Comparison of ENCODE assay signal across 8 cellular contexts in the genomic region with DNA sequence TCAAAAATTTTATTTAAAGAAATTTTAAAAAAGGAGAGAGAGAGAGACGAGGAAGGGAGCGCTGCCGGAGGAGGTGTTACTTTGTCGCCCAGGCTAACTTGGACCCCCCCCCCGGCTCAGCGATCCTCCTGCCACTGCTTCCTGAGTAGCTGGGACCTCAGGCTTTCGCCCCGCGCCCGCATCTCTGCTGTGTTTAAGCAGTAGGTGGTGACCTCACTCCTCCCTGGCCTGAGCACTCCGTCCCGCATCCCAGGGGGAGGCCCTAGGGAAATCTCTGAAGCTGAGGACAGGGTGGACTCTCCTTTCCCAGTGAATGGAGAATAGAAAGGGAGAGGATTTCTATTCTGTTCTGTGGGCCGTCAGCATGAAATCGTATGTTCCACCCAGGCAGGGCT. TPM values are rescaled to one million over a fixed set of nuclear protein-coding genes. Genes with fewer than 3 reads are reported as not detected.
DNase-seq lines count a peak whose midpoint lies in the region; ATAC-seq and TF ChIP-seq lines count a peak whose summit lies in the region.

No MANE protein-coding gene starts in this region.

- H3K36me3 Mint-ChIP-seq in activated naive CD4-positive, alpha-beta T cell treated with anti-CD3 and anti-CD28 coated beads, Interleukin-2, amount 50 U/mL, for 72 hours: peaks cover 39 to 66% of the 10 kb centered on the region in 2 donors

- no peak for TF ChIP-seq CTCF in right atrium auricular region (IDR thresholded peaks at IDR 0.05)

- H3K36me3 ChIP-seq in right atrium auricular region (no peaks in the 10 kb centered on the region), rectal smooth muscle tissue (ENCODE audit: control insufficient read depth, insufficient read depth, low read length) (no peaks in the 10 kb centered on the region)

- peak; percentile 80 for DNase-seq in NCI-H748 (lab: John Stamatoyannopoulos, UW; ENCODE audit: unreplicated experiment)
- DNase-seq in NCI-H748 treated with DMSO at 0.1 percent for 48 hours (lab: John Stamatoyannopoulos, UW): no peak
- peak; percentile 38 for DNase-seq in NCI-H82 treated with DMSO at 0.1 percent for 48 hours (lab: John Stamatoyannopoulos, UW; ENCODE audit: unreplicated experiment)
- peak in 1 of 2 donors; percentile 10 for DNase-seq in activated naive CD4-positive, alpha-beta T cell treated with anti-CD3 and anti-CD28 coated beads, Interleukin-2, amount 50 U/mL, for 72 hours (ENCODE audit: low spot score in 2 of 2)
- DNase-seq in right atrium auricular region (ENCODE audit: low spot score): peak; percentile 68
- DNase-seq in kidney tubule cell (ENCODE audit: low spot score): no peak

- H3K9ac ChIP-seq in rectal smooth muscle tissue (ENCODE audit: low read length): no peak overlapping the region

- H3K4me3 ChIP-seq in right atrium auricular region: peak overlapping the region; percentile 77
- peak overlapping the region; percentile 88 for H3K4me3 ChIP-seq in rectal smooth muscle tissue (ENCODE audit: low read length)

- H3K9me3 Mint-ChIP-seq in activated naive CD4-positive, alpha-beta T cell treated with anti-CD3 and anti-CD28 coated beads, Interleukin-2, amount 50 U/mL, for 72 hours: peaks cover 17 to 31% of the 10 kb centered on the region in 2 donors

- H3K4me1 ChIP-seq in right atrium auricular region (peaks cover 0 to 7% of the 10 kb centered on the region in 2 donors), rectal smooth muscle tissue (ENCODE audit: control insufficient read depth, insufficient read depth, low read length) (no peaks in the 10 kb centered on the region)

- peak overlapping the region; percentile 63 to 69 for H3K27ac ChIP-seq in right atrium auricular region
- H3K27ac ChIP-seq in rectal smooth muscle tissue (ENCODE audit: low read depth, low read length): peak overlapping the region; percentile 64

- H3K27ac Mint-ChIP-seq in activated naive CD4-positive, alpha-beta T cell treated with anti-CD3 and anti-CD28 coated beads, Interleukin-2, amount 50 U/mL, for 72 hours: peak overlapping the region; percentile 55 to 92

- H3K9me3 ChIP-seq in right atrium auricular region: peaks cover 0 to 4% of the 10 kb centered on the region in 2 donors

- peak; percentile 25 to 51 for ATAC-seq in activated naive CD4-positive, alpha-beta T cell treated with anti-CD3 and anti-CD28 coated beads, Interleukin-2, amount 50 U/mL, for 72 hours
- no peak for ATAC-seq in HG03457 (IDR thresholded peaks at IDR 0.05; ENCODE audit: unreplicated experiment)

- H3K27me3 ChIP-seq in right atrium auricular region: no peaks in the 10 kb centered on the region
- H3K27me3 ChIP-seq in rectal smooth muscle tissue (ENCODE audit: control insufficient read depth, insufficient read depth, low read length): no peaks in the 10 kb centered on the region

RNA-seq across cellular contexts. Expression of a gene that starts 0.5 kb away (rescaled TPM):
- 1 to 10 TPM; 4.7 to 6.2 TPM for total RNA-seq in activated naive CD4-positive, alpha-beta T cell treated with anti-CD3 and anti-CD28 coated beads, Interleukin-2, amount 50 U/mL, for 72 hours
- total RNA-seq in right atrium auricular region: 1 to 10 TPM; 2.4 to 3.3 TPM

RNA-seq across cellular contexts. Expression of a gene that starts 32.4 kb away (rescaled TPM):
- 10 to 100 TPM; 19.3 to 27.4 TPM for total RNA-seq in activated naive CD4-positive, alpha-beta T cell treated with anti-CD3 and anti-CD28 coated beads, Interleukin-2, amount 50 U/mL, for 72 hours
- 1 to 10 TPM; 3.2 to 3.3 TPM for total RNA-seq in right atrium auricular region

Comparison
In these comparisons a context has a peak if more than half of its experiments do, and no peak if none do; other contexts are left out.
1. DNase-seq: peak in NCI-H748 (single experiment), NCI-H82 treated with DMSO at 0.1 percent for 48 hours (single experiment) and right atrium auricular region (single experiment); none in NCI-H748 treated with DMSO at 0.1 percent for 48 hours (single experiment) and kidney tubule cell (single experiment).
2. RNA of a gene that starts 32.4 kb away (total RNA-seq): 19.3 to 27.4 TPM in activated naive CD4-positive, alpha-beta T cell treated with anti-CD3 and anti-CD28 coated beads, Interleukin-2, amount 50 U/mL, for 72 hours; 3.2 to 3.3 TPM in right atrium auricular region; every median in the first group is over 4 times any median in the second.